34 cellular contexts compared by ENCODE assay signal in the genomic region with DNA sequence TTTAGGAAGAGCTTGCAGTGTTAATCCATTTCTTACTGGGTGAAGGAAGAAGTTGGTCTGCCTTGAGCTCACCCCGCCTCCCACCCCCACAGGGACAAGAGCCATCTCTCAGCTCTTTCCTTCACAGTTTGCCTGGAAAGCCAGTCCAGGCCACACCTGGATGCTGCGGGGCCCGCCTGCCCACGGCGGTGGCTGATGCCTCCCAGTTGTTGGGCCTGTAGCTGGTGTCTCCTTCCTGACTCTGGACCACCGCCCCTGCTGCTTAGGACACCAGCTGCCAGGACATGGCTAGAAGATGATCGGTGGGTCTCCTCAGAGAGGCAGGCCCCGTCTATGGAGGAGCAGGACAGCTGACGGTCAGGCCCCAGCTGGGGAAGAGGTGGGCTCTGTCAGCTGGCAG.
"Had no signal": no experiment of that assay in that cellular context is flagged by ENCODE, and none has a peak within 500 bp of the region (broad histone marks: within the 10 kb centered on the region; RNA-seq: fewer than 3 reads in every experiment).

No MANE protein-coding gene starts in this region.

- H3K27me3 ChIP-seq: MG63 had no signal

- DNase-seq: Karpas-422, Kasumi-1, MG63, MM.1S, MV-4-11, NCI-H1048, NCI-H1092, NCI-H1092 treated with DMSO at 0.1 percent for 48 hours, NCI-H1105, NCI-H1105 treated with DMSO at 0.1 percent for 48 hours, NCI-H1417, NCI-H1417 treated with DMSO at 0.1 percent for 48 hours, NCI-H1436, NCI-H1436 treated with DMSO at 0.1 percent for 48 hours, NCI-H146, NCI-H1694, NCI-H1694 treated with DMSO at 0.1 percent for 48 hours, NCI-H187, NCI-H187 treated with DMSO at 0.1 percent for 48 hours, NCI-H1930, NCI-H2029, NCI-H2029 treated with DMSO at 0.1 percent for 48 hours, NCI-H2081, NCI-H2081 treated with DMSO at 0.1 percent for 48 hours, NCI-H2107, NCI-H2171, NCI-H2171 treated with DMSO at 0.1 percent for 48 hours, NCI-H2227 treated with DMSO at 0.1 percent for 48 hours, NCI-H226, NCI-H345, NCI-H446, NCI-H446 treated with DMSO at 0.1 percent for 48 hours, NCI-H510A, NCI-H510A treated with DMSO at 0.1 percent for 48 hours had no signal

- H3K4me3 ChIP-seq: MG63 had no signal

- H3K9me3 ChIP-seq: MG63 had no signal
